In genomic region chr4:3513807-3514206, GRCh38 we compare ENCODE assay signal across 1 cellular context.
TF ChIP-seq lines count a peak whose summit lies in the region.

No MANE protein-coding gene starts in this region.

TF ChIP-seq in K562, 482 proteins besides CTCF, POLR2A, EP300 and RAD21 (continued from another document):
- TF ChIP-seq RFX5 (IDR thresholded peaks at IDR 0.05; ENCODE audit: low read depth, low read length) (no peak), POLR2G (IDR thresholded peaks at IDR 0.05; ENCODE audit: low read depth, low read length) (peak; percentile 46)
- TF ChIP-seq, protein P1, sequence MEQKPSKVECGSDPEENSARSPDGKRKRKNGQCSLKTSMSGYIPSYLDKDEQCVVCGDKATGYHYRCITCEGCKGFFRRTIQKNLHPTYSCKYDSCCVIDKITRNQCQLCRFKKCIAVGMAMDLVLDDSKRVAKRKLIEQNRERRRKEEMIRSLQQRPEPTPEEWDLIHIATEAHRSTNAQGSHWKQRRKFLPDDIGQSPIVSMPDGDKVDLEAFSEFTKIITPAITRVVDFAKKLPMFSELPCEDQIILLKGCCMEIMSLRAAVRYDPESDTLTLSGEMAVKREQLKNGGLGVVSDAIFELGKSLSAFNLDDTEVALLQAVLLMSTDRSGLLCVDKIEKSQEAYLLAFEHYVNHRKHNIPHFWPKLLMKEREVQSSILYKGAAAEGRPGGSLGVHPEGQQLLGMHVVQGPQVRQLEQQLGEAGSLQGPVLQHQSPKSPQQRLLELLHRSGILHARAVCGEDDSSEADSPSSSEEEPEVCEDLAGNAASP (IDR thresholded peaks at IDR 0.05), result no peak
TF ChIP-seq in K562: peak in this region for 1.
